ENCODE assay signal across 9 cellular contexts in the genomic region with DNA sequence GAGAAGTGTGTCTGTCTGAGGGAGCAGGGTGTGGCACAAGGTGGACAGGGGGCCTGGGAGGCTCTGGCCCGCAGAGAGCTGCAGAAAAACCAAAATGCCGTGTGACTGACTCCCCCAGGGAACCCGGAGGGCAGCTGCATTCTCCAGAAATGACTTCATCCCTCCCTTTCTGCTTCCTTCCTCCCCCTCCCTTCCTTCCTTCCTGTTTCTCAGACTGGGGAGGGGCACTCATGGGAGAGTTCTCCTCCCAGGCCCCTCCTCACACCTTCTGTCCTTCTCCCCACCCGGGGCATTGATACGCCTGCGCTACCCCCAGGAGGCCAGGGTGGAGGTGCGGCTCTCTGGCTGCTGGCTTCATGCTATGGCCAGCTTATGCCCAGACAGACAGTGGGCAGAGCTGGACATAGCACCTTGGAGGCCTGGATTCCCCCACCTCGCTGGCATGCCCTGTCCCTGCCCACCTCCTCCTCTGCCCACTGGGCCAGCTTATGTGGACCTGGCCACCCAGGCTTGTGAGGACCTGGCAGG. TPM values are rescaled to one million over a fixed set of nuclear protein-coding genes. Genes with fewer than 3 reads are reported as not detected.
DNase-seq lines count a peak whose midpoint lies in the region; ATAC-seq and FAIRE-seq lines count a peak whose summit lies in the region.
"Had no signal": no experiment of that assay in that cellular context is flagged by ENCODE, and none has a peak within 500 bp of the region (broad histone marks: within the 10 kb centered on the region; RNA-seq: fewer than 3 reads in every experiment).

No MANE protein-coding gene starts in this region.

- H3K4me3 Mint-ChIP-seq in activated CD4-positive, alpha-beta memory T cell treated with anti-CD3 and anti-CD28 coated beads, Interleukin-2, amount 10 ng/mL, durations not matched to agents 7 days and 5 days = peak overlapping the region; percentile 4

- H3K36me3 ChIP-seq in small intestine (ENCODE audit: control insufficient read depth in 2 of 2, insufficient read depth in 2 of 2, low read length in 2 of 2) = peaks cover 0 to 10% of the 10 kb centered on the region in 2 donors
- H3K36me3 ChIP-seq: cardiac muscle cell had no signal

- no peaks in the 10 kb centered on the region for H3K36me3 Mint-ChIP-seq in activated CD4-positive, alpha-beta memory T cell treated with anti-CD3 and anti-CD28 coated beads, Interleukin-2, amount 10 ng/mL, durations not matched to agents 7 days and 5 days (ENCODE audit: low read depth)

- CTCF ChIA-PET in activated CD4-positive, alpha-beta memory T cell treated with anti-CD3 and anti-CD28 coated beads, Interleukin-2, amount 10 ng/mL, durations not matched to agents 7 days and 5 days (lab: Charles Lee) = interaction anchor here (1.1 to 1.7 kb wide), 3 partner anchors 11 to 62 kb away, joined by 3 to 9 read pairs (median 5); no protein-coding TSS in a partner anchor

- 49 to 67% (median 62%) methylated on average over 7 to 8 of the region's 8 CpGs for WGBS in small intestine, 3 donors

- H3K27me3 ChIP-seq in small intestine (ENCODE audit: control insufficient read depth in 2 of 2, insufficient read depth in 2 of 2, low read length in 2 of 2) = no peaks in the 10 kb centered on the region
- H3K27me3 ChIP-seq: cardiac muscle cell had no signal

- H3K9me3 Mint-ChIP-seq in activated CD4-positive, alpha-beta memory T cell treated with anti-CD3 and anti-CD28 coated beads, Interleukin-2, amount 10 ng/mL, durations not matched to agents 7 days and 5 days = no peaks in the 10 kb centered on the region

- no peak overlapping the region for H3K4me3 ChIP-seq in skin epidermis
- H3K4me3 ChIP-seq in small intestine (ENCODE audit: low read depth in 1 of 2, low read length in 2 of 2) = no peak overlapping the region
- H3K4me3 ChIP-seq: cardiac muscle cell had no signal

- POLR2A ChIA-PET in activated CD4-positive, alpha-beta memory T cell treated with anti-CD3 and anti-CD28 coated beads, Interleukin-2, amount 10 ng/mL, durations not matched to agents 7 days and 5 days (lab: Charles Lee) = interaction anchor here (1.0 to 2.7 kb wide), 3 partner anchors 11 to 112 kb away, joined by 3 to 11 read pairs (median 5); partner anchors contain the start of genes IWS1 and SFT2D3

- no peaks in the 10 kb centered on the region for H3K27me3 Mint-ChIP-seq in activated CD4-positive, alpha-beta memory T cell treated with anti-CD3 and anti-CD28 coated beads, Interleukin-2, amount 10 ng/mL, durations not matched to agents 7 days and 5 days

- H3K27ac ChIP-seq in skin epidermis (peak overlapping the region in 19 of 21 experiments; percentile 13 to 82 (median 66)), small intestine (ENCODE audit: low read depth in 1 of 2, low read length in 1 of 2) (peak overlapping the region in 1 of 2 donors; percentile 74)
- H3K27ac ChIP-seq: cardiac muscle cell had no signal

- ATAC-seq in Right ventricle myocardium inferior = peak; percentile 9
- ATAC-seq in left cardiac atrium = peak; percentile 4 to 39
- ATAC-seq in HG03097 (IDR thresholded peaks at IDR 0.05; ENCODE audit: low FRiP score, unreplicated experiment) = no peak

- H3K4me1 ChIP-seq in small intestine (ENCODE audit: control insufficient read depth in 2 of 2, insufficient read depth in 1 of 2, low read depth in 1 of 2, low read length in 1 of 2) = no peaks in the 10 kb centered on the region

- no peaks in the 10 kb centered on the region for H3K9me3 ChIP-seq in small intestine (ENCODE audit: control insufficient read depth, low read depth)

- no peak for FAIRE-seq in small intestine (lab: Jason Lieb, UNC)

- intact Hi-C loops in Right ventricle myocardium inferior (cut with DNase I) (loop anchor here (5.0 kb wide), 1 partner anchor 35 kb away; no protein-coding TSS in a partner anchor), cardiac septum (cut with DNase I) (no loop called here), left cardiac atrium (cut with DNase I) (no loop called here)

- DNase-seq in Right ventricle myocardium inferior (ENCODE audit: missing footprints) (no peak), cardiac septum (ENCODE audit: low spot score) (no peak), left cardiac atrium (peak; percentile 65), NCI-H774 (lab: John Stamatoyannopoulos, UW) (no peak), small intestine (no peak)
- DNase-seq in activated CD4-positive, alpha-beta memory T cell treated with anti-CD3 and anti-CD28 coated beads, Interleukin-2, amount 10 ng/mL, durations not matched to agents 7 days and 5 days = no peak

- H3K27ac Mint-ChIP-seq in activated CD4-positive, alpha-beta memory T cell treated with anti-CD3 and anti-CD28 coated beads, Interleukin-2, amount 10 ng/mL, durations not matched to agents 7 days and 5 days = peak overlapping the region; percentile 62

- H3K4me1 Mint-ChIP-seq in activated CD4-positive, alpha-beta memory T cell treated with anti-CD3 and anti-CD28 coated beads, Interleukin-2, amount 10 ng/mL, durations not matched to agents 7 days and 5 days = peaks cover 42% of the 10 kb centered on the region

RNA-seq across cellular contexts. Expression of gene GPR17, which starts 8.2 kb away (rescaled TPM):
- 0.16 TPM for total RNA-seq in Right ventricle myocardium inferior
- total RNA-seq in cardiac septum = 0.19 TPM
- total RNA-seq in activated CD4-positive, alpha-beta memory T cell treated with anti-CD3 and anti-CD28 coated beads, Interleukin-2, amount 10 ng/mL, durations not matched to agents 7 days and 5 days = not detected
- total RNA-seq in left cardiac atrium = under 1 TPM in 1 of 2 donors, not detected in 1; 0.24 TPM
- polyA plus RNA-seq in small intestine = under 1 TPM in 1 of 3 donors, not detected in 2; 0.18 TPM
- total RNA-seq: cardiac muscle cell had no signal

RNA-seq across cellular contexts. Expression of gene LIMS2, which starts 37.5 kb away (rescaled TPM):
- total RNA-seq in Right ventricle myocardium inferior (260 TPM), cardiac septum (207 TPM), left cardiac atrium (100 to 1,000 TPM; 157 to 204 TPM)
- total RNA-seq in activated CD4-positive, alpha-beta memory T cell treated with anti-CD3 and anti-CD28 coated beads, Interleukin-2, amount 10 ng/mL, durations not matched to agents 7 days and 5 days = 10 to 100 TPM; 15.0 to 15.5 TPM
- 10 to 100 TPM in 2 of 3 donors, 1 to 10 TPM in 1; 2.2 to 39.5 (median 10.8) TPM for polyA plus RNA-seq in small intestine

Comparison
In these comparisons a context has a peak if more than half of its experiments do, and no peak if none do; other contexts are left out.
1. RNA of gene LIMS2, which starts 37.5 kb away (total RNA-seq): 260 TPM in Right ventricle myocardium inferior (single experiment), 207 TPM in cardiac septum (single experiment) and 157 to 204 TPM in left cardiac atrium; 15.0 to 15.5 TPM in activated CD4-positive, alpha-beta memory T cell treated with anti-CD3 and anti-CD28 coated beads, Interleukin-2, amount 10 ng/mL, durations not matched to agents 7 days and 5 days; every median in the first group is over 4 times any median in the second.